Comparison of ENCODE assay signal across 1 cellular context in genomic region chr3:13253208-13253937, GRCh38.
TF ChIP-seq lines count a peak whose summit lies in the region.

No MANE protein-coding gene starts in this region.

TF ChIP-seq in K562, 482 proteins besides CTCF, POLR2A, EP300 and RAD21 (continued from another document):
- TF ChIP-seq AFF1 (IDR thresholded peaks at IDR 0.05; ENCODE audit: low read depth in 1 of 2, partially characterized antibody in 2 of 2) (no peak), SMAD3 (CRISPR knock-in tag; conservative IDR thresholded peaks at IDR 0.05) (no peak), MAFK (IDR thresholded peaks at IDR 0.05; ENCODE audit: low read length) (no peak), SREBF2 (CRISPR knock-in tag; IDR thresholded peaks at IDR 0.05) (no peak), HMG20A (CRISPR knock-in tag; conservative IDR thresholded peaks at IDR 0.05) (no peak), XRCC4 (IDR thresholded peaks at IDR 0.05; ENCODE audit: extremely low read depth, insufficient read depth, insufficient read length) (no peak), HMBOX1 (IDR thresholded peaks at IDR 0.05) (no peak), RFX5 (IDR thresholded peaks at IDR 0.05; ENCODE audit: low read depth, low read length) (no peak), SRSF1 (IDR thresholded peaks at IDR 0.05; ENCODE audit: low read depth, low read length) (no peak), POU5F1 (IDR thresholded peaks at IDR 0.05; ENCODE audit: borderline replicate concordance, low read depth, low read length, partially characterized antibody) (no peak), E4F1 (CRISPR knock-in tag; IDR thresholded peaks at IDR 0.05; ENCODE audit: borderline replicate concordance) (no peak), ZFP1 (CRISPR knock-in tag; IDR thresholded peaks at IDR 0.05) (no peak), ZKSCAN8 (CRISPR knock-in tag; IDR thresholded peaks at IDR 0.05) (no peak), ELF1 (tag; IDR thresholded peaks at IDR 0.05) (0 out of 2 replicates have a peak, but pooled peaks have one; percentile 25), NR2C2 (CRISPR knock-in tag; IDR thresholded peaks at IDR 0.05) (no peak), NR2C2 (tag; IDR thresholded peaks at IDR 0.05) (peak; percentile 25; the same call in 1 of the 2 replicates), GABPA (tag; conservative IDR thresholded peaks at IDR 0.05; ENCODE audit: low read depth) (peak; percentile 70), KAT2B (IDR thresholded peaks at IDR 0.05; ENCODE audit: low read depth, low read length) (no peak), YY1 (IDR thresholded peaks at IDR 0.05; ENCODE audit: borderline replicate concordance in 1 of 3, control insufficient read depth in 1 of 3, extremely low read depth in 1 of 3, insufficient read depth in 3 of 3, insufficient read length in 1 of 3, insufficient replicate concordance in 2 of 3, low read depth in 1 of 3, low read length in 2 of 3) (peak in 2 of 3 experiments; percentile 50 to 79), HEY1 (CRISPR knock-in tag; IDR thresholded peaks at IDR 0.05; ENCODE audit: borderline replicate concordance) (no peak), ZBTB7A (IDR thresholded peaks at IDR 0.05; ENCODE audit: borderline replicate concordance, control insufficient read depth, low read depth, low read length) (no peak), CGGBP1 (CRISPR knock-in tag; IDR thresholded peaks at IDR 0.05) (no peak), DIDO1 (tag; IDR thresholded peaks at IDR 0.05; ENCODE audit: low read depth) (no peak), ZNF431 (CRISPR knock-in tag; IDR thresholded peaks at IDR 0.05) (no peak), HDGF (IDR thresholded peaks at IDR 0.05) (no peak), KDM1A (IDR thresholded peaks at IDR 0.05) (no peak), SIN3A (IDR thresholded peaks at IDR 0.05; ENCODE audit: borderline replicate concordance in 2 of 2, control insufficient read depth in 1 of 2, low read depth in 2 of 2, low read length in 2 of 2) (no peak)
- TF ChIP-seq, protein P1, sequence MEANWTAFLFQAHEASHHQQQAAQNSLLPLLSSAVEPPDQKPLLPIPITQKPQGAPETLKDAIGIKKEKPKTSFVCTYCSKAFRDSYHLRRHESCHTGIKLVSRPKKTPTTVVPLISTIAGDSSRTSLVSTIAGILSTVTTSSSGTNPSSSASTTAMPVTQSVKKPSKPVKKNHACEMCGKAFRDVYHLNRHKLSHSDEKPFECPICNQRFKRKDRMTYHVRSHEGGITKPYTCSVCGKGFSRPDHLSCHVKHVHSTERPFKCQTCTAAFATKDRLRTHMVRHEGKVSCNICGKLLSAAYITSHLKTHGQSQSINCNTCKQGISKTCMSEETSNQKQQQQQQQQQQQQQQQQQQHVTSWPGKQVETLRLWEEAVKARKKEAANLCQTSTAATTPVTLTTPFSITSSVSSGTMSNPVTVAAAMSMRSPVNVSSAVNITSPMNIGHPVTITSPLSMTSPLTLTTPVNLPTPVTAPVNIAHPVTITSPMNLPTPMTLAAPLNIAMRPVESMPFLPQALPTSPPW (CRISPR knock-in tag; IDR thresholded peaks at IDR 0.05): peak; percentile 24; the same call in 1 of the 2 replicates
- TF ChIP-seq, protein P2, sequence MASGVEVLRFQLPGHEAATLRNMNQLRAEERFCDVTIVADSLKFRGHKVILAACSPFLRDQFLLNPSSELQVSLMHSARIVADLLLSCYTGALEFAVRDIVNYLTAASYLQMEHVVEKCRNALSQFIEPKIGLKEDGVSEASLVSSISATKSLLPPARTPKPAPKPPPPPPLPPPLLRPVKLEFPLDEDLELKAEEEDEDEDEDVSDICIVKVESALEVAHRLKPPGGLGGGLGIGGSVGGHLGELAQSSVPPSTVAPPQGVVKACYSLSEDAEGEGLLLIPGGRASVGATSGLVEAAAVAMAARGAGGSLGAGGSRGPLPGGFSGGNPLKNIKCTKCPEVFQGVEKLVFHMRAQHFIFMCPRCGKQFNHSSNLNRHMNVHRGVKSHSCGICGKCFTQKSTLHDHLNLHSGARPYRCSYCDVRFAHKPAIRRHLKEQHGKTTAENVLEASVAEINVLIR (CRISPR knock-in tag; IDR thresholded peaks at IDR 0.05): no peak
- TF ChIP-seq, protein P3, sequence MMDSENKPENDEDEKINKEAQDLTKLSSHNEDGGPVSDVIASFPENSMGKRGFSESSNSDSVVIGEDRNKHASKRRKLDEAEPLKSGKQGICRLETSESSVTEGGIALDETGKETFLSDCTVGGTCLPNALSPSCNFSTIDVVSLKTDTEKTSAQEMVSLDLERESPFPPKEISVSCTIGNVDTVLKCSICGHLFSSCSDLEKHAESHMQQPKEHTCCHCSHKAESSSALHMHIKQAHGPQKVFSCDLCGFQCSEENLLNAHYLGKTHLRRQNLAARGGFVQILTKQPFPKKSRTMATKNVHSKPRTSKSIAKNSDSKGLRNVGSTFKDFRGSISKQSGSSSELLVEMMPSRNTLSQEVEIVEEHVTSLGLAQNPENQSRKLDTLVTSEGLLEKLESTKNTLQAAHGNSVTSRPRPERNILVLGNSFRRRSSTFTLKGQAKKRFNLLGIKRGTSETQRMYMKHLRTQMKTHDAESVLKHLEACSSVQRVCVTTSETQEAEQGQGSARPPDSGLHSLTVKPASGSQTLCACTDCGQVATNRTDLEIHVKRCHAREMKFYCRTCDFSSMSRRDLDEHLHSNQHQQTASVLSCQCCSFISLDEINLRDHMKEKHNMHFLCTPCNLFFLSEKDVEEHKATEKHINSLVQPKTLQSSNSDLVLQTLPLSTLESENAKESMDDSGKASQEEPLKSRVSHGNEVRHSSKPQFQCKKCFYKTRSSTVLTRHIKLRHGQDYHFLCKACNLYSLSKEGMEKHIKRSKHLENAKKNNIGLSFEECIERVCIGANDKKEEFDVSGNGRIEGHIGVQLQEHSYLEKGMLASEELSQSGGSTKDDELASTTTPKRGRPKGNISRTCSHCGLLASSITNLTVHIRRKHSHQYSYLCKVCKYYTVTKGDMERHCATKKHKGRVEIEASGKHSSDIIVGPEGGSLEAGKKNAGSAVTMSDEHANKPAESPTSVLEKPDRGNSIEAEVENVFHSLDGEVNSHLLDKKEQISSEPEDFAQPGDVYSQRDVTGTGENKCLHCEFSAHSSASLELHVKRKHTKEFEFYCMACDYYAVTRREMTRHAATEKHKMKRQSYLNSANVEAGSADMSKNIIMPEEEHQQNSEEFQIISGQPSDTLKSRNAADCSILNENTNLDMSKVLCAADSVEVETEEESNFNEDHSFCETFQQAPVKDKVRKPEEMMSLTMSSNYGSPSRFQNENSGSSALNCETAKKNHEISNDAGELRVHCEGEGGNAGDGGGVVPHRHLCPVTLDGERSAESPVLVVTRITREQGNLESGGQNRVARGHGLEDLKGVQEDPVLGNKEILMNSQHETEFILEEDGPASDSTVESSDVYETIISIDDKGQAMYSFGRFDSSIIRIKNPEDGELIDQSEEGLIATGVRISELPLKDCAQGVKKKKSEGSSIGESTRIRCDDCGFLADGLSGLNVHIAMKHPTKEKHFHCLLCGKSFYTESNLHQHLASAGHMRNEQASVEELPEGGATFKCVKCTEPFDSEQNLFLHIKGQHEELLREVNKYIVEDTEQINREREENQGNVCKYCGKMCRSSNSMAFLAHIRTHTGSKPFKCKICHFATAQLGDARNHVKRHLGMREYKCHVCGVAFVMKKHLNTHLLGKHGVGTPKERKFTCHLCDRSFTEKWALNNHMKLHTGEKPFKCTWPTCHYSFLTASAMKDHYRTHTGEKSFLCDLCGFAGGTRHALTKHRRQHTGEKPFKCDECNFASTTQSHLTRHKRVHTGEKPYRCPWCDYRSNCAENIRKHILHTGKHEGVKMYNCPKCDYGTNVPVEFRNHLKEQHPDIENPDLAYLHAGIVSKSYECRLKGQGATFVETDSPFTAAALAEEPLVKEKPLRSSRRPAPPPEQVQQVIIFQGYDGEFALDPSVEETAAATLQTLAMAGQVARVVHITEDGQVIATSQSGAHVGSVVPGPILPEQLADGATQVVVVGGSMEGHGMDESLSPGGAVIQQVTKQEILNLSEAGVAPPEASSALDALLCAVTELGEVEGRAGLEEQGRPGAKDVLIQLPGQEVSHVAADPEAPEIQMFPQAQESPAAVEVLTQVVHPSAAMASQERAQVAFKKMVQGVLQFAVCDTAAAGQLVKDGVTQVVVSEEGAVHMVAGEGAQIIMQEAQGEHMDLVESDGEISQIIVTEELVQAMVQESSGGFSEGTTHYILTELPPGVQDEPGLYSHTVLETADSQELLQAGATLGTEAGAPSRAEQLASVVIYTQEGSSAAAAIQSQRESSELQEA (IDR thresholded peaks at IDR 0.05; ENCODE audit: low read depth): no peak
